Comparison of ENCODE assay signal across 19 cellular contexts in the genomic region with DNA sequence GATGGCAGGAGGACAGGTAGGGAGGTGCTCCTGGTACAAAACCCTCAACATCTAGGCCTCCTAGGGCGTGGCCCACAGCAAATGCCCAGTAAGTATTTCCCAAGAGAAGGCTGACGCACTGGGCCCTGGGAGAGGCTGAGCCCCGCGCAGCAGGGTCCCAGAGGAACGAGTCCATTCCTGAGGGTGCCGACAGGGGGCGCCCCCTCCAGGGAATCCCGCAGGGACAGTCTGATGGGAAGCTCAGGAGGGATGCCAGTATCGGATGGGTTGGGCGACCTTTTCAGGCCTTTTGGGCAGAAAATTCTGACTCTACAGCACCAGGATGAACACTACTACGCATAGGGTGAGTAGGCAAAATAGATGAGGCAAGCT. TPM values are rescaled to one million over a fixed set of nuclear protein-coding genes. Genes with fewer than 3 reads are reported as not detected.
A peak's percentile ranks its signal among the peaks of the same experiment; 100 is the strongest.
DNase-seq lines count a peak whose midpoint lies in the region; ATAC-seq, FAIRE-seq and TF ChIP-seq lines count a peak whose summit lies in the region.
"Had no signal": no experiment of that assay in that cellular context is flagged by ENCODE, and none has a peak within 500 bp of the region (broad histone marks: within the 10 kb centered on the region; RNA-seq: fewer than 3 reads in every experiment).

No MANE protein-coding gene starts in this region.

- POLR2A ChIA-PET in Panc1 (lab: Charles Lee): no interaction called here

- no peak for TF ChIP-seq POLR2A in heart left ventricle (IDR thresholded peaks at IDR 0.05)
- no peak for TF ChIP-seq POLR2A in GM12891 (IDR thresholded peaks at IDR 0.05; ENCODE audit: low read depth, low read length)

- no peak overlapping the region for H3K27ac ChIP-seq in left ventricle myocardium inferior (replicated peaks)
- no peak overlapping the region for H3K27ac ChIP-seq in Panc1 (ENCODE audit: low read length)
- no peak overlapping the region for H3K27ac ChIP-seq in upper lobe of right lung
- no peak overlapping the region for H3K27ac ChIP-seq in heart left ventricle
- H3K27ac ChIP-seq: GM23248, PC-9, tibial nerve, VCaP had no signal

- in situ Hi-C loops in Panc1 (cut with HindIII; ENCODE audit: low pct_unique_long_range_greater_than_20kb, low sequenced_read_pairs): no loop called here

- intact Hi-C loops in left ventricle myocardium inferior (cut with micrococcal nuclease): no loop called here
- intact Hi-C loops in Right ventricle myocardium superior (cut with DNase I): no loop called here
- intact Hi-C loops in Panc1 (cut with micrococcal nuclease; ENCODE audit: unreplicated experiment): loop anchor here (10.0 kb wide), 1 partner anchor 134 kb away; no protein-coding TSS in a partner anchor
- intact Hi-C loops in upper lobe of right lung (cut with DNase I): no loop called here
- intact Hi-C loops in heart left ventricle (cut with DNase I): no loop called here

- FAIRE-seq in GM12891 (lab: Jason Lieb, UNC): no peak

- H3K4me1 ChIP-seq in left ventricle myocardium inferior (no peaks in the 10 kb centered on the region), Panc1 (ENCODE audit: control insufficient read depth, insufficient read depth, low read length) (no peaks in the 10 kb centered on the region), upper lobe of right lung (no peaks in the 10 kb centered on the region), heart left ventricle (no peaks in the 10 kb centered on the region)
- H3K4me1 ChIP-seq: tibial nerve had no signal

- H3K4me3 ChIP-seq in left ventricle myocardium inferior (no peak overlapping the region), Panc1 (ENCODE audit: low read depth in 2 of 2, low read length in 2 of 2) (no peak overlapping the region), fibroblast of villous mesenchyme (ENCODE audit: low read depth, low read length) (no peak overlapping the region), upper lobe of right lung (no peak overlapping the region), heart left ventricle (no peak overlapping the region)
- H3K4me3 ChIP-seq: GM23248, PC-9, tibial nerve had no signal

- TF ChIP-seq CTCF in left ventricle myocardium inferior (IDR thresholded peaks at IDR 0.05; ENCODE audit: borderline replicate concordance): peak; percentile 9
- TF ChIP-seq CTCF in Panc1 (IDR thresholded peaks at IDR 0.05): peak; percentile 74
- peak; percentile 21 for TF ChIP-seq CTCF in fibroblast of villous mesenchyme (IDR thresholded peaks at IDR 0.05; ENCODE audit: insufficient read depth, low read depth, low read length)
- peak; percentile 7 for TF ChIP-seq CTCF in upper lobe of right lung (IDR thresholded peaks at IDR 0.05)
- TF ChIP-seq CTCF in heart left ventricle (IDR thresholded peaks at IDR 0.05): peak in 2 of 12 donors; percentile 7 to 9

- no TSS peak for BruUV-seq in Panc1 (replicated peaks; lab: Mats Ljungman, UMichigan)

- DNase-seq in left ventricle myocardium inferior (no peak), Right ventricle myocardium superior (no peak), Panc1 (ENCODE audit: low read depth, low spot score) (no peak), fibroblast of villous mesenchyme (ENCODE audit: low read depth) (no peak), upper lobe of right lung (no peak), heart left ventricle (no peak), dedifferentiated amniotic fluid mesenchymal stem cell (ENCODE audit: extremely low spot score) (no peak), GM12891 (ENCODE audit: insufficient read length, low spot score) (no peak)
- DNase-seq: activated naive CD4-positive, alpha-beta T cell treated with Interleukin-2 at 50 U/mL for 16 hours; DMS 273 treated with DMSO at 0.1 percent for 48 hours; effector memory CD4-positive, alpha-beta T cell; foreskin melanocyte; GM23248; NCI-H1105 treated with DMSO at 0.1 percent for 48 hours; NCI-H446; PC-9 had no signal

- WGBS in heart left ventricle, 4 donors: 76 to 89% (median 83%) methylated on average over 5 to 11 of the region's 11 CpGs

- CTCF ChIA-PET in Panc1 (lab: Charles Lee): no interaction called here

- H3K36me3 ChIP-seq in left ventricle myocardium inferior (peaks cover 43% of the 10 kb centered on the region), Panc1 (ENCODE audit: control insufficient read depth, insufficient read depth, low read length) (no peaks in the 10 kb centered on the region), upper lobe of right lung (peaks cover 9% of the 10 kb centered on the region), heart left ventricle (peaks cover 0 to 44% (median 30%) of the 10 kb centered on the region in 9 donors)

- H3K27me3 ChIP-seq in left ventricle myocardium inferior (ENCODE audit: low read depth) (no peaks in the 10 kb centered on the region), Panc1 (ENCODE audit: control insufficient read depth, insufficient read depth, low read length) (no peaks in the 10 kb centered on the region), upper lobe of right lung (no peaks in the 10 kb centered on the region), heart left ventricle (no peaks in the 10 kb centered on the region)
- H3K27me3 ChIP-seq: tibial nerve had no signal

- no peak for ATAC-seq in Right ventricle myocardium superior (ENCODE audit: poor library complexity)
- ATAC-seq in Panc1: 0 out of 2 replicates have a peak, but pooled peaks have one; percentile 22
- no peak for ATAC-seq in upper lobe of right lung
- no peak for ATAC-seq in heart left ventricle
- ATAC-seq: stimulated activated effector memory CD8-positive, alpha-beta T cell treated with anti-CD3 and anti-CD28 coated beads, Interleukin-12 subunit alpha, Interleukin-12 subunit beta, amount 100 ng/mL, for 72 hours had no signal

- no peaks in the 10 kb centered on the region for H3K9me3 ChIP-seq in left ventricle myocardium inferior (replicated peaks)
- H3K9me3 ChIP-seq in Panc1 (ENCODE audit: control insufficient read depth, insufficient read depth, low read depth, low read length): no peaks in the 10 kb centered on the region
- H3K9me3 ChIP-seq in upper lobe of right lung: no peaks in the 10 kb centered on the region
- H3K9me3 ChIP-seq in heart left ventricle: no peaks in the 10 kb centered on the region
- H3K9me3 ChIP-seq: tibial nerve had no signal

TF ChIP-seq in GM12891, 5 proteins besides CTCF, POLR2A, EP300 and RAD21:
- TF ChIP-seq PAX5 (IDR thresholded peaks at IDR 0.05; ENCODE audit: insufficient read depth, low read length, severe bottlenecking): no peak
- no peak for TF ChIP-seq SPI1 (IDR thresholded peaks at IDR 0.05; ENCODE audit: low read depth, low read length)
- TF ChIP-seq POLR2AphosphoS5 (IDR thresholded peaks at IDR 0.05; ENCODE audit: low read depth, low read length): no peak
- TF ChIP-seq POU2F2 (IDR thresholded peaks at IDR 0.05; ENCODE audit: low read depth, low read length): no peak
- TF ChIP-seq TAF1 (IDR thresholded peaks at IDR 0.05; ENCODE audit: low read depth, low read length): no peak

RNA-seq across cellular contexts. Expression of gene BOLA3, which starts 8.8 kb away (rescaled TPM):
- 81.2 TPM for total RNA-seq in left ventricle myocardium inferior
- 89.6 TPM for total RNA-seq in Right ventricle myocardium superior
- total RNA-seq in Panc1 (2021; ENCODE audit: unreplicated experiment): 69.7 TPM
- 61.6 TPM for polyA plus RNA-seq in Panc1 (2012; ENCODE audit: insufficient read length)
- total RNA-seq in fibroblast of villous mesenchyme: 41.2 and 50.1 TPM in 2 replicates
- 19.5 TPM for total RNA-seq in upper lobe of right lung
- 100 to 1,000 TPM in 1 of 9 donors, 10 to 100 TPM in 8; 52.2 to 165 (median 65.3) TPM for total RNA-seq in heart left ventricle
- polyA plus RNA-seq in heart left ventricle: 100 to 1,000 TPM in 1 of 2 donors, 10 to 100 TPM in 1; 56.0 to 242 TPM
- 93.4 TPM for polyA plus RNA-seq in GM12891 (2012; ENCODE audit: low read depth, missing spikeins)

RNA-seq across cellular contexts. Expression of gene MOB1A, which starts 39.7 kb away (rescaled TPM):
- total RNA-seq in left ventricle myocardium inferior (54.9 TPM), Right ventricle myocardium superior (53.1 TPM), Panc1 (2021; ENCODE audit: unreplicated experiment) (184 TPM), fibroblast of villous mesenchyme (102 and 155 TPM in 2 replicates), upper lobe of right lung (120 TPM), heart left ventricle (100 to 1,000 TPM in 1 of 9 donors, 10 to 100 TPM in 8; 42.2 to 104 (median 55.4) TPM)
- polyA plus RNA-seq in Panc1 (2012; ENCODE audit: insufficient read length): 64.4 TPM
- polyA plus RNA-seq in heart left ventricle: 10 to 100 TPM; 15.0 to 33.8 TPM
- 60.5 TPM for polyA plus RNA-seq in GM12891 (2012; ENCODE audit: low read depth, missing spikeins)

RNA-seq across cellular contexts. Expression of gene MTHFD2, which starts 59.5 kb away (rescaled TPM):
- total RNA-seq in left ventricle myocardium inferior (17.8 TPM), Right ventricle myocardium superior (19.0 TPM), Panc1 (2021; ENCODE audit: unreplicated experiment) (215 TPM), fibroblast of villous mesenchyme (174 and 177 TPM in 2 replicates), upper lobe of right lung (62.2 TPM), heart left ventricle (10 to 100 TPM; 13.0 to 40.5 (median 17.5) TPM)
- 289 TPM for polyA plus RNA-seq in Panc1 (2012; ENCODE audit: insufficient read length)
- 10 to 100 TPM; 12.9 to 27.6 TPM for polyA plus RNA-seq in heart left ventricle
- polyA plus RNA-seq in GM12891 (2012; ENCODE audit: low read depth, missing spikeins): 118 TPM
